In the genomic region with DNA sequence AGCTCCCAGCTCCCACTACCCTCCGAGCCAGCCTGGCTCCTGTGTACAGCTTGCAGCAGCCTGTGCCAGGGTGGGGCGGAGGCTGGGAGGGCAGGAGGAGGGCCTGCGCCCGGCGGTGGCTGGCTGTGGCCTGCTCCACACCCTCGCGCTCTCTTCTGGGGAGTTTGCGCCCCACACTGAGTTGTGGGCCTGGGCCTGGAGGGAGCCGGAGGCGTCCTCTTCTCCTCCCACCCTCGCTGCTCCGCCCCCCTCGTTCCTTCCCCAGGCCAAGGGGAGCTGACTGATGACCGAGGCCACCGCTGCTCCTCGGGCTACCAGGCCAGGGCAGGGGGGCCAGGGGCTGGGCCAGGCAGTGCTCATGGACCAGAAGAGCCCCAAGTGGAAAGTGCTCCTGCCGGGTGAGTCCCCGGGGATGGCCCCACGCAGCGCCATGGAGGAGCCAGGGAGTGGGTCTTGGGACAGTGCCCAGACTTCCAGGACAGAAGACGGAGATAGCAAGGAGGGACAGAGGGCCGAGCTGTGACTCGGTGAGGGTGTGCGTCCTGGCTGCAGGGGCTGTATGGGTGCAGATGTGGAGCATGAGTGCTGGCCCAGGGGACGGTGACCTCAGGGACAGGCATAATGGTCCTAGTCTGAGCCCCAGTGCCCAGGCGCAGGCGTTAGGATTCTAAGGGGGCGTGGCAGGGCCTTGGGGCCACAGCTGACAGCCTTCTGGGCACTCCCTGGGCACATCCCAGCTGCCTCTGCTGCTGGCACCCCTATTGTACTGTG, we compare ENCODE assay signal across 12 cellular contexts.
DNase-seq lines count a peak whose midpoint lies in the region; ATAC-seq, FAIRE-seq and TF ChIP-seq lines count a peak whose summit lies in the region.
"Had no signal": no experiment of that assay in that cellular context is flagged by ENCODE, and none has a peak within 500 bp of the region (broad histone marks: within the 10 kb centered on the region; RNA-seq: fewer than 3 reads in every experiment).

No MANE protein-coding gene starts in this region.

- intact Hi-C loops in Right ventricle myocardium inferior (cut with DNase I): loop anchor here (2.0 kb wide), 1 partner anchor 240 kb away; no protein-coding TSS in a partner anchor
- intact Hi-C loops in left ventricle myocardium inferior (cut with micrococcal nuclease): no loop called here

- H3K4me3 ChIP-seq in left ventricle myocardium inferior (no peak overlapping the region), epithelial cell of esophagus (ENCODE audit: low read length) (peak overlapping the region; percentile 22), muscle layer of duodenum (ENCODE audit: low read depth in 1 of 2, low read length in 2 of 2) (peak overlapping the region; percentile 44 to 46)
- H3K4me3 ChIP-seq: A549 had no signal

- DNase-seq in Right ventricle myocardium inferior (ENCODE audit: missing footprints): no peak
- no peak for DNase-seq in left ventricle myocardium inferior
- peak; percentile 51 for DNase-seq in epithelial cell of esophagus (ENCODE audit: low read depth)
- no peak for DNase-seq in stimulated activated CD4-positive, alpha-beta T cell treated with anti-CD3 and anti-CD28 coated beads, Interleukin-4, amount 100 ng/mL, for 24 hours
- no peak for DNase-seq in G401 (ENCODE audit: low spot score)
- DNase-seq in frontal cortex (ENCODE audit: low spot score in 2 of 2): no peak
- DNase-seq: activated gamma-delta T cell treated with Interleukin-2 at 50 U/mL for 16 hours had no signal

- in situ Hi-C loops in G401 (cut with HindIII; ENCODE audit: low sequenced_read_pairs): no loop called here

- peaks cover 32% of the 10 kb centered on the region for H3K4me1 ChIP-seq in left ventricle myocardium inferior
- H3K4me1 ChIP-seq in muscle layer of duodenum (ENCODE audit: control insufficient read depth in 1 of 2, insufficient read depth in 2 of 2, low read length in 2 of 2): peaks cover 10 to 74% of the 10 kb centered on the region in 2 donors

- peak; percentile 29 for ATAC-seq in Right ventricle myocardium inferior
- no peak for ATAC-seq in GM19328 (IDR thresholded peaks at IDR 0.05; ENCODE audit: unreplicated experiment)

- H3K27me3 ChIP-seq in left ventricle myocardium inferior (ENCODE audit: low read depth): no peaks in the 10 kb centered on the region
- no peaks in the 10 kb centered on the region for H3K27me3 ChIP-seq in muscle layer of duodenum (ENCODE audit: low read depth, low read length)

- H3K9me3 ChIP-seq in left ventricle myocardium inferior (replicated peaks): no peaks in the 10 kb centered on the region
- no peaks in the 10 kb centered on the region for H3K9me3 ChIP-seq in muscle layer of duodenum (ENCODE audit: control insufficient read depth in 1 of 2, low read length in 2 of 2)
- H3K9me3 ChIP-seq: A549 had no signal

- H3K36me3 ChIP-seq in left ventricle myocardium inferior: no peaks in the 10 kb centered on the region
- H3K36me3 ChIP-seq in muscle layer of duodenum (ENCODE audit: control insufficient read depth in 1 of 2, insufficient read depth in 2 of 2, low read length in 2 of 2): no peaks in the 10 kb centered on the region

- no peak overlapping the region for H3K27ac ChIP-seq in left ventricle myocardium inferior (replicated peaks)
- H3K27ac ChIP-seq in muscle layer of duodenum (ENCODE audit: low read length): peak overlapping the region; percentile 31
- H3K27ac ChIP-seq: VCaP had no signal

- FAIRE-seq in frontal cortex (lab: Jason Lieb, UNC): no peak
- FAIRE-seq: A549, GM12892 had no signal

- no peak for TF ChIP-seq CTCF in left ventricle myocardium inferior (IDR thresholded peaks at IDR 0.05; ENCODE audit: borderline replicate concordance)
- TF ChIP-seq CTCF in epithelial cell of esophagus (IDR thresholded peaks at IDR 0.05; ENCODE audit: insufficient read depth, low read depth, low read length, missing control alignments): peak; percentile 21
